ENCODE assay signal across 16 cellular contexts in genomic region chr17:27980035-27980434, GRCh38.
DNase-seq lines count a peak whose midpoint lies in the region; ATAC-seq, FAIRE-seq and TF ChIP-seq lines count a peak whose summit lies in the region.
"Had no signal": no experiment of that assay in that cellular context is flagged by ENCODE, and none has a peak within 500 bp of the region (broad histone marks: within the 10 kb centered on the region; RNA-seq: fewer than 3 reads in every experiment).

No MANE protein-coding gene starts in this region.

- H4K8ac ChIP-seq in IMR-90 (ENCODE audit: low read depth in 2 of 2, low read length in 2 of 2), result no peak overlapping the region

- ATAC-seq in IMR-90 (ENCODE audit: low read depth), result no peak
- peak; percentile 13 for ATAC-seq in left lobe of liver
- no peak for ATAC-seq in HG03457 (IDR thresholded peaks at IDR 0.05; ENCODE audit: unreplicated experiment)
- ATAC-seq: activated naive CD8-positive, alpha-beta T cell treated with anti-CD3 and anti-CD28 coated beads, Interleukin-2, amount 50 U/mL, for 24 hours; effector memory CD8-positive, alpha-beta T cell had no signal

- no peak for TF ChIP-seq RAD21 in IMR-90 (IDR thresholded peaks at IDR 0.05; ENCODE audit: low read length)

- POLR2A ChIA-PET in IMR-90 (lab: Charles Lee; ENCODE audit: unreplicated experiment), result no interaction called here

- H2BK5ac ChIP-seq in IMR-90 (ENCODE audit: low read depth, low read length, poor library complexity, severe bottlenecking), result no peak overlapping the region

- BruUV-seq in IMR-90 (replicated peaks; lab: Mats Ljungman, UMichigan), result no TSS peak

- H3K9ac ChIP-seq in IMR-90 (ENCODE audit: low read depth, low read length), result no peak overlapping the region

- H3K18ac ChIP-seq in IMR-90 (ENCODE audit: low read depth, low read length), result no peak overlapping the region

- dilution Hi-C loops in IMR-90 (cut with HindIII; ENCODE audit: low sequenced_read_pairs, unreplicated experiment), result no loop called here

- H2BK20ac ChIP-seq in IMR-90 (ENCODE audit: low read depth, low read length), result no peak overlapping the region

- no peak overlapping the region for H2AK9ac ChIP-seq in IMR-90 (replicated peaks; ENCODE audit: low read depth, low read length, poor library complexity)

- no peak overlapping the region for H3K4ac ChIP-seq in IMR-90 (ENCODE audit: low read depth, low read length)

- no peak overlapping the region for H2AK5ac ChIP-seq in IMR-90 (ENCODE audit: low read depth, low read length)

- no peak overlapping the region for H2AFZ ChIP-seq in IMR-90 (replicated peaks; ENCODE audit: low read length, poor library complexity)

- H3K4me3 ChIP-seq in IMR-90 (ENCODE audit: insufficient read depth, low read depth, low read length) (no peak overlapping the region), bronchial epithelial cell (ENCODE audit: low read depth, low read length) (no peak overlapping the region)
- H3K4me3 ChIP-seq: psoas muscle, suprapubic skin had no signal

- CTCF ChIA-PET in IMR-90 (lab: Yijun Ruan, JAX), result interaction anchor here (1.0 kb wide), 1 partner anchor 15 kb away, joined by 3 read pairs; no protein-coding TSS in a partner anchor

- 40% methylated on average over 2 of the region's 4 CpGs; no CpG with 5 or more reads in 1 of the 2 experiments for WGBS in IMR-90 (ENCODE audit: extremely low coverage in 2 of 2, insufficient read length in 1 of 2), 2 experiments

- no peak overlapping the region for H3K23ac ChIP-seq in IMR-90 (ENCODE audit: low read depth, low read length)

- no peak overlapping the region for H3K56ac ChIP-seq in IMR-90 (ENCODE audit: extremely low read depth, insufficient read depth, low read length)

- no peaks in the 10 kb centered on the region for H3K79me1 ChIP-seq in IMR-90 (ENCODE audit: low read depth in 1 of 2, low read length in 2 of 2)

- FAIRE-seq in bronchial epithelial cell (lab: Jason Lieb, UNC), result no peak
- FAIRE-seq: GM19239 had no signal

- intact Hi-C loops in IMR-90 (cut with micrococcal nuclease), result no loop called here

- H3K9me3 ChIP-seq in IMR-90 (ENCODE audit: control insufficient read depth, insufficient read depth, low read length), result no peaks in the 10 kb centered on the region
- H3K9me3 ChIP-seq: psoas muscle, suprapubic skin had no signal

- no peak overlapping the region for H2BK120ac ChIP-seq in IMR-90 (ENCODE audit: low read depth, low read length)

- H3K27me3 ChIP-seq in IMR-90 (ENCODE audit: control insufficient read depth, insufficient read depth, low read length), result peaks cover 10% of the 10 kb centered on the region
- no peaks in the 10 kb centered on the region for H3K27me3 ChIP-seq in bronchial epithelial cell (ENCODE audit: control insufficient read depth, insufficient read depth, low read length)

- DNase-seq in Daoy (ENCODE audit: low read depth) (peak; percentile 81), IMR-90 (peak; percentile 75), bronchial epithelial cell (ENCODE audit: low read depth) (peak; percentile 93), left lobe of liver (ENCODE audit: low spot score) (no peak), amniotic stem cell (lab: John Stamatoyannopoulos, UW) (no peak), NCI-H1092 treated with DMSO at 0.1 percent for 48 hours (lab: John Stamatoyannopoulos, UW) (no peak), NCI-H82 (lab: John Stamatoyannopoulos, UW) (no peak)
- DNase-seq: activated naive CD8-positive, alpha-beta T cell treated with anti-CD3 and anti-CD28 coated beads, Interleukin-2, amount 50 U/mL, for 24 hours; effector memory CD8-positive, alpha-beta T cell; H7; NCI-H510A treated with DMSO at 0.1 percent for 48 hours; psoas muscle had no signal

- no peaks in the 10 kb centered on the region for H3K4me1 ChIP-seq in IMR-90 (ENCODE audit: control insufficient read depth, insufficient read depth, low read length)
- H3K4me1 ChIP-seq: psoas muscle, suprapubic skin had no signal

- no peak overlapping the region for H2BK15ac ChIP-seq in IMR-90 (ENCODE audit: low read depth, low read length)

- H3K14ac ChIP-seq in IMR-90 (replicated peaks; ENCODE audit: low read depth, low read length), result no peak overlapping the region

- in situ Hi-C loops in IMR-90 (cut with MboI; ENCODE audit: low sequenced_read_pairs), result no loop called here

- no peak overlapping the region for H4K5ac ChIP-seq in IMR-90 (ENCODE audit: low read depth, low read length)

- no peak overlapping the region for H4K91ac ChIP-seq in IMR-90 (ENCODE audit: insufficient read depth, low read depth, low read length)

- no peaks in the 10 kb centered on the region for H4K20me1 ChIP-seq in IMR-90 (ENCODE audit: insufficient read depth, low read length)

- TF ChIP-seq POLR2A in IMR-90 (IDR thresholded peaks at IDR 0.05; ENCODE audit: low read depth, low read length), result no peak

- H3K9me1 ChIP-seq in IMR-90 (ENCODE audit: insufficient read depth, low read length), result 0 out of 2 replicates have a peak, but pooled peaks cover 3% of the 10 kb centered on the region

- H3K36me3 ChIP-seq in IMR-90 (ENCODE audit: control insufficient read depth, insufficient read depth, low read length) (no peaks in the 10 kb centered on the region), bronchial epithelial cell (ENCODE audit: control insufficient read depth, insufficient read depth, low read length) (no peaks in the 10 kb centered on the region)
- H3K36me3 ChIP-seq: suprapubic skin had no signal

- no peak overlapping the region for H3K27ac ChIP-seq in IMR-90 (ENCODE audit: insufficient read depth, low read length)
- H3K27ac ChIP-seq: suprapubic skin, VCaP had no signal

- no peak for TF ChIP-seq CTCF in IMR-90 (conservative IDR thresholded peaks at IDR 0.05; ENCODE audit: low read depth, low read length)
- no peak for TF ChIP-seq CTCF in bronchial epithelial cell (IDR thresholded peaks at IDR 0.05; ENCODE audit: insufficient read depth, low read length, severe bottlenecking)

- H3K4me2 ChIP-seq in IMR-90 (ENCODE audit: low read depth, low read length), result no peak overlapping the region

TF ChIP-seq in IMR-90, 13 proteins besides CTCF, POLR2A, EP300 and RAD21:
- TF ChIP-seq USF2 (IDR thresholded peaks at IDR 0.05; ENCODE audit: low read depth, low read length) (no peak), CHD1 (IDR thresholded peaks at IDR 0.05; ENCODE audit: low read depth, low read length) (no peak), FOS (IDR thresholded peaks at IDR 0.05; ENCODE audit: low read depth, low read length) (0 out of 2 replicates have a peak, but pooled peaks have one; percentile 5), RFX5 (IDR thresholded peaks at IDR 0.05; ENCODE audit: low read depth, low read length) (no peak)

Comparison
In these comparisons a context has a peak if more than half of its experiments do, and no peak if none do; other contexts are left out.
1. DNase-seq: peak in Daoy (single experiment), IMR-90 (single experiment) and bronchial epithelial cell (single experiment); none in left lobe of liver (single experiment), amniotic stem cell (single experiment), NCI-H1092 treated with DMSO at 0.1 percent for 48 hours (single experiment) and NCI-H82 (single experiment).